In genomic region chr7:155999631-156000489, GRCh38 we compare ENCODE assay signal across 20 cellular contexts.
"Had no signal": no experiment of that assay in that cellular context is flagged by ENCODE, and none has a peak within 500 bp of the region (broad histone marks: within the 10 kb centered on the region; RNA-seq: fewer than 3 reads in every experiment).

No MANE protein-coding gene starts in this region.

- H3K4me1 Mint-ChIP-seq: brain had no signal

- H3K9me3 Mint-ChIP-seq: activated B cell treated with CpG ODN at 0.5 μM for 24 hours; activated naive CD4-positive, alpha-beta T cell treated with anti-CD3 and anti-CD28 coated beads, Interleukin-2, amount 10 ng/mL, durations not matched to agents 7 days and 5 days; brain; stimulated activated naive B cell treated with anti-CD40 and anti-IgM and Interleukin-4, amounts not matched to agents 10 μg/mL and 1 μg/mL and 100 μg/mL, for 72 hours had no signal

- H3K27me3 Mint-ChIP-seq: activated B cell treated with CpG ODN at 0.5 μM for 24 hours; stimulated activated naive B cell treated with anti-CD40 and anti-IgM and Interleukin-4, amounts not matched to agents 10 μg/mL and 1 μg/mL and 100 μg/mL, for 72 hours had no signal

- H3K27ac Mint-ChIP-seq: activated B cell treated with CpG ODN at 0.5 μM for 24 hours; activated CD4-positive, alpha-beta T cell treated with anti-CD3 and anti-CD28 coated beads for 36 hours; activated naive CD4-positive, alpha-beta T cell treated with anti-CD3 and anti-CD28 coated beads, Interleukin-2, amount 10 ng/mL, durations not matched to agents 7 days and 5 days; brain; immature natural killer cell; stimulated activated naive B cell treated with anti-CD40 and anti-IgM and Interleukin-4, amounts not matched to agents 10 μg/mL and 1 μg/mL and 100 μg/mL, for 72 hours; T-helper 17 cell had no signal

- H3K4me3 Mint-ChIP-seq: activated B cell treated with CpG ODN at 0.5 μM for 24 hours; activated CD4-positive, alpha-beta T cell treated with anti-CD3 and anti-CD28 coated beads for 36 hours; activated naive CD4-positive, alpha-beta T cell treated with anti-CD3 and anti-CD28 coated beads, Interleukin-2, amount 10 ng/mL, durations not matched to agents 7 days and 5 days; brain; immature natural killer cell; stimulated activated naive B cell treated with anti-CD40 and anti-IgM and Interleukin-4, amounts not matched to agents 10 μg/mL and 1 μg/mL and 100 μg/mL, for 72 hours; T-helper 17 cell had no signal

- ATAC-seq: activated CD4-positive, alpha-beta T cell treated with anti-CD3 and anti-CD28 coated beads for 36 hours; left ventricle myocardium superior; stimulated activated naive B cell treated with anti-CD40 and anti-IgM and Interleukin-4, amounts not matched to agents 10 μg/mL and 1 μg/mL and 100 μg/mL, for 72 hours; T-helper 17 cell had no signal

- H3K36me3 Mint-ChIP-seq: activated naive CD4-positive, alpha-beta T cell treated with anti-CD3 and anti-CD28 coated beads, Interleukin-2, amount 10 ng/mL, durations not matched to agents 7 days and 5 days; brain; immature natural killer cell; stimulated activated naive B cell treated with anti-CD40 and anti-IgM and Interleukin-4, amounts not matched to agents 10 μg/mL and 1 μg/mL and 100 μg/mL, for 72 hours had no signal

- DNase-seq: activated B cell treated with CpG ODN at 0.5 μM for 24 hours; activated effector memory CD4-positive, alpha-beta T cell treated with anti-CD3 and anti-CD28 coated beads, Interleukin-2, amount 50 U/mL, for 16 hours; activated naive CD4-positive, alpha-beta T cell treated with anti-CD3 and anti-CD28 coated beads, Interleukin-2, amount 10 ng/mL, durations not matched to agents 7 days and 5 days; caudate nucleus; dermis blood vessel endothelial cell; effector CD8-positive, alpha-beta T cell; foreskin melanocyte; immature natural killer cell; left ventricle myocardium superior; mammary epithelial cell; midbrain; sigmoid colon; stimulated activated CD4-positive, alpha-beta T cell treated with anti-CD3 and anti-CD28 coated beads, Interleukin-15, amount 100 ng/mL, for 24 hours; stimulated activated naive B cell treated with anti-CD40 and anti-IgM and Interleukin-4, amounts not matched to agents 10 μg/mL and 1 μg/mL and 100 μg/mL, for 72 hours; SW 1271; T-helper 17 cell; testis; trophoblast cell had no signal
